10 cellular contexts compared by ENCODE assay signal in the genomic region with DNA sequence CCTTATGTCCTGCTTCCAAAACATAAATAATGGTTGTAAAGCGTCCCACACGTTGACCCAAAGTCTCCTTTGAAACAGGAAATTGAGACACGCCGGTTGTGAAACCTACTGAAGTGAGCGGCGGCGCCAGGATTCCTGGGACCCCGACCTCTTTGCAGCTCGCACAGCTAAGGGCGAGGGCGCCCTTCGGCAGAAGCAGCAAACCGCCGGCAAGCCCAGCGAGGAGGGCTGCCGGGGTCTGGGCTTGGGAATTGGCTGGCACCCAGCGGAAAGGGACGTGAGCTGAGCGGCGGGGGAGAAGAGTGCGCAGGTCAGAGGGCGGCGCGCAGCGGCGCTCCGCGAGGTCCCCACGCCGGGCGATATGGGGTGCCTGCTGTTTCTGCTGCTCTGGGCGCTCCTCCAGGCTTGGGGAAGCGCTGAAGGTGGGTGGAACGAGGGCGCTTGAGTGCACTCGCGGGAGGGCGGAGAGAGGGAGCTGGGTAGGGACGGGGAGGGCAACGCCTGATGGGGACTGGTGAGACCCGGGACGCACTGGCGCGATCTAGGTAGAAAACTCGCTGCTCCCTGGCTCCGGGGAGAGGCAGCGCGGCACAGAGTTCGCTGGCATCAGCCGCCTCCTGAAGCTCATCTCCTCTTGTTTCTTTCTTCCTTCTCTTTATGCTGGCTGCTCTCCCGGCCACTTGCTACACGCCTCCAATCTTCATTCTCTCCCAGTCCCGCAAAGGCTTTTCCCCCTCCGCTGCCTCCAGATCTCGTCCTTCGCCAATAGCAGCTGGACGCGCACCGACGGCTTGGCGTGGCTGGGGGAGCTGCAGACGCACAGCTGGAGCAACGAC. TPM values are rescaled to one million over a fixed set of nuclear protein-coding genes. Genes with fewer than 3 reads are reported as not detected.
DNase-seq lines count a peak whose midpoint lies in the region; ATAC-seq and TF ChIP-seq lines count a peak whose summit lies in the region.
"Had no signal": no experiment of that assay in that cellular context is flagged by ENCODE, and none has a peak within 500 bp of the region (broad histone marks: within the 10 kb centered on the region; RNA-seq: fewer than 3 reads in every experiment).

A gene (plus strand): TSS at position 155 of the 836 bp plus-strand sequence. CDS start 207 bp downstream, at position 362.

- intact Hi-C loops in naive thymus-derived CD4-positive, alpha-beta T cell (cut with micrococcal nuclease): no loop called here

- TF ChIP-seq CTCF in Peyer's patch (IDR thresholded peaks at IDR 0.05): no peak

- peak within 1 kb of the TSS; percentile 69 to 84 (median 72) for H3K27ac ChIP-seq in Peyer's patch
- no peak within 1 kb of the TSS for H3K27ac ChIP-seq in naive thymus-derived CD4-positive, alpha-beta T cell (ENCODE audit: low read depth, low read length)
- H3K27ac ChIP-seq: 22Rv1 had no signal

- CTCF ChIA-PET in naive thymus-derived CD4-positive, alpha-beta T cell (lab: Charles Lee): no interaction called here

- POLR2A ChIA-PET in naive thymus-derived CD4-positive, alpha-beta T cell (lab: Charles Lee): no interaction called here

- peaks cover 0 to 11% (median 2%) of the 10 kb centered on the region in 4 donors for H3K4me1 ChIP-seq in Peyer's patch
- H3K4me1 ChIP-seq in naive thymus-derived CD4-positive, alpha-beta T cell (ENCODE audit: control insufficient read depth in 2 of 2, insufficient read depth in 2 of 2, low read length in 2 of 2): peaks cover 0 to 5% of the 10 kb centered on the region in 2 donors

- peaks cover 0 to 3% (median 0%) of the 10 kb centered on the region in 5 donors for H3K36me3 Mint-ChIP-seq in naive thymus-derived CD4-positive, alpha-beta T cell

- no peaks in the 10 kb centered on the region for H3K27me3 ChIP-seq in Peyer's patch
- H3K27me3 ChIP-seq in naive thymus-derived CD4-positive, alpha-beta T cell (ENCODE audit: control insufficient read depth in 2 of 2, insufficient read depth in 2 of 2, low read length in 2 of 2): peaks cover 7 to 18% of the 10 kb centered on the region in 2 donors

- peak within 1 kb of the TSS in 1 of 9 donors; percentile 37 for H3K27ac Mint-ChIP-seq in naive thymus-derived CD4-positive, alpha-beta T cell

- H3K9me3 ChIP-seq in Peyer's patch: no peaks in the 10 kb centered on the region
- H3K9me3 ChIP-seq in naive thymus-derived CD4-positive, alpha-beta T cell (ENCODE audit: control insufficient read depth in 2 of 3, low read length in 3 of 3): no peaks in the 10 kb centered on the region

- H3K9me3 Mint-ChIP-seq in naive thymus-derived CD4-positive, alpha-beta T cell: no peaks in the 10 kb centered on the region

- H3K4me1 Mint-ChIP-seq in naive thymus-derived CD4-positive, alpha-beta T cell: peaks cover 10 to 31% (median 20%) of the 10 kb centered on the region in 7 donors

- peak within 1 kb of the TSS; percentile 30 to 87 (median 77) for H3K4me3 Mint-ChIP-seq in naive thymus-derived CD4-positive, alpha-beta T cell

- H3K27me3 Mint-ChIP-seq in naive thymus-derived CD4-positive, alpha-beta T cell: peaks cover 61 to 78% (median 68%) of the 10 kb centered on the region in 5 donors

- H3K4me3 ChIP-seq in Peyer's patch: peak within 1 kb of the TSS; percentile 34 to 68 (median 58)
- peak within 1 kb of the TSS; percentile 5 for H3K4me3 ChIP-seq in naive thymus-derived CD4-positive, alpha-beta T cell (ENCODE audit: low read length)

- TF ChIP-seq POLR2A in Peyer's patch (IDR thresholded peaks at IDR 0.05): no peak

- DNase-seq in DMS 273 (lab: John Stamatoyannopoulos, UW; ENCODE audit: unreplicated experiment) (peak; percentile 31), DMS 273 treated with DMSO at 0.1 percent for 48 hours (lab: John Stamatoyannopoulos, UW) (no peak), Peyer's patch (peak; percentile 58 to 73 (median 72)), glomerular visceral epithelial cell (ENCODE audit: extremely low spot score) (no peak), SK-N-DZ (ENCODE audit: low spot score) (no peak)
- DNase-seq in naive thymus-derived CD4-positive, alpha-beta T cell: no peak

- no peaks in the 10 kb centered on the region for H3K36me3 ChIP-seq in Peyer's patch
- H3K36me3 ChIP-seq in naive thymus-derived CD4-positive, alpha-beta T cell (ENCODE audit: control insufficient read depth in 2 of 3, insufficient read depth in 3 of 3, low read length in 3 of 3): no peaks in the 10 kb centered on the region

- peak; percentile 15 for ATAC-seq in esophagus mucosa
- peak; percentile 48 for ATAC-seq in naive thymus-derived CD4-positive, alpha-beta T cell
- no peak for ATAC-seq in HG03175 (IDR thresholded peaks at IDR 0.05; ENCODE audit: unreplicated experiment)

RNA-seq across cellular contexts. Expression of the gene that starts here (rescaled TPM):
- total RNA-seq in Peyer's patch (10 to 100 TPM; 11.6 to 34.7 (median 16.4) TPM), esophagus mucosa (0.44 TPM)
- 10 to 100 TPM in 1 of 5 experiments, 1 to 10 TPM in 1, under 1 TPM in 1, not detected in 2; 0.16 to 13.2 (median 1.7) TPM for total RNA-seq in naive thymus-derived CD4-positive, alpha-beta T cell
- polyA plus RNA-seq in naive thymus-derived CD4-positive, alpha-beta T cell: under 1 TPM in 1 of 2 donors, not detected in 1; 0.09 TPM
- not detected in 2 replicates for polyA plus RNA-seq in SK-N-DZ (2014; cell fraction: cytosol; rRNA removed)
- not detected in 2 replicates for polyA plus RNA-seq in SK-N-DZ (2014; cell fraction: nucleus; rRNA removed)
- total RNA-seq: activated CD8-positive, alpha-beta memory T cell treated with anti-CD3 and anti-CD28 coated beads for 36 hours had no signal

Comparison
In these comparisons a context has a peak if more than half of its experiments do, and no peak if none do; other contexts are left out.
1. DNase-seq: peak in DMS 273 (single experiment) and Peyer's patch (3 of 3); none in DMS 273 treated with DMSO at 0.1 percent for 48 hours (single experiment), naive thymus-derived CD4-positive, alpha-beta T cell (0 of 9), glomerular visceral epithelial cell (single experiment) and SK-N-DZ (single experiment).
2. Peak in ATAC-seq in esophagus mucosa; RNA of the gene not detected or under 1 TPM.